17 cellular contexts compared by ENCODE assay signal in the genomic region with DNA sequence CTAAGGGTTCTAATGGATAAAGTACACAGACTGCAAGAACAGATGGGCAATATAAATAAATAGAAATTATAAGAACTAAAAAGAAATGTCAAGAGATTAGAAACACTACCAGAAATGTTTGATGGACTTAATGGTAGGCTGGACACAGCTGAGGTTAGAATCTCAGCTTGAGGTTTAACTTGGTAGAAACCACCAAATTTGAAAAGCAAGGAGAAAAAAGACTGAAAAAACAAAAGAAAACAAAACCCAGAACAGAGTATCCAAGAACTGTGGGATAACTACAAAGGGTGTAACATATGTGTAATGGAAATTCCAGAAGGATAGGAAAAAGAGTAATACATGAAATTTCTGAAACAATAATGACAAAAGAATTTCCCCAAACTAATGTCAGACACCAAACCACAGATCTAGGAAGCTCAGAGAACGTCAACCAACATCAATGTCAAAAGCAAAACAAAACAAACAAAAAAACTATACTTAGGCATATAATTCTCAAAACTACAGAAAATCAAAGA. TPM values are rescaled to one million over a fixed set of nuclear protein-coding genes. Genes with fewer than 3 reads are reported as not detected.
DNase-seq lines count a peak whose midpoint lies in the region; ATAC-seq, FAIRE-seq and TF ChIP-seq lines count a peak whose summit lies in the region.
"Had no signal": no experiment of that assay in that cellular context is flagged by ENCODE, and none has a peak within 500 bp of the region (broad histone marks: within the 10 kb centered on the region; RNA-seq: fewer than 3 reads in every experiment).

No MANE protein-coding gene starts in this region.

- H3K36me3 Mint-ChIP-seq in CD8-positive, alpha-beta T cell, result peaks cover 32% of the 10 kb centered on the region
- H3K36me3 Mint-ChIP-seq in astrocyte (ENCODE audit: low read depth, unreplicated experiment), result peaks cover 3% of the 10 kb centered on the region

- peaks cover 42% of the 10 kb centered on the region for H3K4me1 ChIP-seq in CD8-positive, alpha-beta T cell (ENCODE audit: insufficient read depth, low read length)
- H3K4me1 ChIP-seq in astrocyte (ENCODE audit: insufficient read depth, low read length) (peaks cover 22% of the 10 kb centered on the region), osteoblast (ENCODE audit: insufficient read depth, low read length) (peaks cover 18% of the 10 kb centered on the region)
- H3K4me1 ChIP-seq: Caco-2, testis had no signal

- H3K27ac Mint-ChIP-seq in CD8-positive, alpha-beta T cell, result peak overlapping the region; percentile 88
- peak overlapping the region; percentile 35 for H3K27ac Mint-ChIP-seq in astrocyte (ENCODE audit: unreplicated experiment)

- CTCF ChIA-PET in CD8-positive, alpha-beta T cell (lab: Charles Lee), result interaction anchor here (2.1 kb wide), 1 partner anchor 36 kb away, joined by 7 read pairs; no protein-coding TSS in a partner anchor

- no peak for ATAC-seq in CD8-positive, alpha-beta T cell
- ATAC-seq: heart right ventricle had no signal

- no peaks in the 10 kb centered on the region for H3K27me3 Mint-ChIP-seq in CD8-positive, alpha-beta T cell (ENCODE audit: low read depth)
- H3K27me3 Mint-ChIP-seq in astrocyte (ENCODE audit: low read depth, unreplicated experiment), result no peaks in the 10 kb centered on the region

- peak overlapping the region; percentile 65 for H3K4me3 Mint-ChIP-seq in CD8-positive, alpha-beta T cell
- H3K4me3 Mint-ChIP-seq in astrocyte (ENCODE audit: unreplicated experiment), result no peak overlapping the region
- H3K4me3 Mint-ChIP-seq: neural crest cell had no signal

- no peak for TF ChIP-seq CTCF in CD8-positive, alpha-beta T cell (IDR thresholded peaks at IDR 0.05)
- TF ChIP-seq CTCF in astrocyte (IDR thresholded peaks at IDR 0.05; ENCODE audit: insufficient read depth, low read depth, low read length), result no peak
- no peak for TF ChIP-seq CTCF in osteoblast (IDR thresholded peaks at IDR 0.05; ENCODE audit: extremely low read depth, low read depth, low read length)

- peak; percentile 5 for FAIRE-seq in astrocyte (lab: Jason Lieb, UNC)
- no peak for FAIRE-seq in urothelium cell line (lab: Jason Lieb, UNC)
- FAIRE-seq: bronchial epithelial cell, endometrium, TTC549 had no signal

- POLR2A ChIA-PET in CD8-positive, alpha-beta T cell (lab: Charles Lee), result no interaction called here

- H3K9me3 ChIP-seq in CD8-positive, alpha-beta T cell (ENCODE audit: low read length), result no peaks in the 10 kb centered on the region
- H3K9me3 ChIP-seq in astrocyte (ENCODE audit: insufficient read depth, low read depth, low read length) (no peaks in the 10 kb centered on the region), osteoblast (ENCODE audit: low read depth, low read length) (no peaks in the 10 kb centered on the region)
- H3K9me3 ChIP-seq: Caco-2, testis had no signal

- intact Hi-C loops in CD8-positive, alpha-beta T cell (cut with DNase I, micrococcal nuclease), result no loop called here

- H3K27ac ChIP-seq in CD8-positive, alpha-beta T cell (ENCODE audit: low read depth, low read length), result no peak overlapping the region
- H3K27ac ChIP-seq in astrocyte (ENCODE audit: low read depth, low read length) (peak overlapping the region; percentile 47), osteoblast (ENCODE audit: low read depth, low read length) (no peak overlapping the region)
- H3K27ac ChIP-seq: testis had no signal

- peak overlapping the region; percentile 3 for H3K4me3 ChIP-seq in CD8-positive, alpha-beta T cell (ENCODE audit: low read depth, low read length)
- H3K4me3 ChIP-seq in astrocyte (ENCODE audit: insufficient read depth, low read depth, low read length) (no peak overlapping the region), osteoblast (ENCODE audit: insufficient read depth, low read length) (no peak overlapping the region)
- H3K4me3 ChIP-seq: heart right ventricle, testis had no signal

- no peaks in the 10 kb centered on the region for H3K27me3 ChIP-seq in CD8-positive, alpha-beta T cell (ENCODE audit: insufficient read depth, low read length)
- no peaks in the 10 kb centered on the region for H3K27me3 ChIP-seq in astrocyte (ENCODE audit: insufficient read depth, low read length)
- no peaks in the 10 kb centered on the region for H3K27me3 ChIP-seq in osteoblast (ENCODE audit: insufficient read depth, low read length)
- H3K27me3 ChIP-seq: heart right ventricle, testis had no signal

- H3K4me1 Mint-ChIP-seq in CD8-positive, alpha-beta T cell (ENCODE audit: low read depth), result peaks cover 81% of the 10 kb centered on the region
- peaks cover 43% of the 10 kb centered on the region for H3K4me1 Mint-ChIP-seq in astrocyte (ENCODE audit: low read depth, unreplicated experiment)

- H3K9me3 Mint-ChIP-seq in CD8-positive, alpha-beta T cell, result peaks cover 29% of the 10 kb centered on the region
- peaks cover 2% of the 10 kb centered on the region for H3K9me3 Mint-ChIP-seq in astrocyte (ENCODE audit: unreplicated experiment)

- H3K79me2 ChIP-seq in astrocyte (ENCODE audit: insufficient read depth, low read length) (peaks cover 96% of the 10 kb centered on the region), osteoblast (ENCODE audit: insufficient read depth, low read length) (peaks cover 95% of the 10 kb centered on the region)

- peak overlapping the region; percentile 42 for H3K4me2 ChIP-seq in astrocyte (ENCODE audit: low read length)
- no peak overlapping the region for H3K4me2 ChIP-seq in osteoblast (ENCODE audit: insufficient read depth, low read length)

- no peak for DNase-seq in CD8-positive, alpha-beta T cell
- DNase-seq in HCEC 1CT (peak; percentile 31), astrocyte (ENCODE audit: low read depth) (peak; percentile 43), osteoblast (ENCODE audit: insufficient read length, low spot score, missing footprints) (peak; percentile 25), urothelium cell line (ENCODE audit: low spot score) (no peak), Ammon's horn (ENCODE audit: low spot score) (no peak)
- DNase-seq in stimulated activated CD4-positive, alpha-beta T cell treated with anti-CD3 and anti-CD28 coated beads, Interleukin-4, amount 100 ng/mL, for 4 hours, result no peak
- DNase-seq: activated CD8-positive, alpha-beta memory T cell treated with anti-CD3 and anti-CD28 coated beads, Interleukin-2, amount 50 U/mL, for 4 hours; Caco-2; heart right ventricle; NCI-H1436 treated with DMSO at 0.1 percent for 48 hours; NCI-H524; testis had no signal

- H3K36me3 ChIP-seq in CD8-positive, alpha-beta T cell (ENCODE audit: insufficient read depth, low read length), result no peaks in the 10 kb centered on the region
- H3K36me3 ChIP-seq in astrocyte (ENCODE audit: insufficient read depth, low read length) (no peaks in the 10 kb centered on the region), osteoblast (ENCODE audit: insufficient read depth, low read length) (no peaks in the 10 kb centered on the region)

- H4K20me1 ChIP-seq in astrocyte (ENCODE audit: insufficient read depth, low read length), result peaks cover 32% of the 10 kb centered on the region
- peaks cover 5% of the 10 kb centered on the region for H4K20me1 ChIP-seq in osteoblast (ENCODE audit: insufficient read depth, low read length)

- H2AFZ ChIP-seq in astrocyte (ENCODE audit: low read depth, low read length) (no peak overlapping the region), osteoblast (ENCODE audit: low read length) (no peak overlapping the region)

- H3K9ac ChIP-seq in astrocyte (ENCODE audit: low read length), result no peak overlapping the region

RNA-seq across cellular contexts. Expression of a gene that starts 35.0 kb away (rescaled TPM):
- 10 to 100 TPM; 21.3 to 23.1 TPM for total RNA-seq in CD8-positive, alpha-beta T cell
- 45.3 and 46.3 TPM in 2 replicates for total RNA-seq in astrocyte
- 7.6 and 8.5 TPM in 2 replicates for total RNA-seq in osteoblast

Comparison
In these comparisons a context has a peak if more than half of its experiments do, and no peak if none do; other contexts are left out.
1. DNase-seq: peak in HCEC 1CT (single experiment), astrocyte (single experiment) and osteoblast (single experiment); none in CD8-positive, alpha-beta T cell (0 of 7), urothelium cell line (single experiment), Ammon's horn (single experiment) and stimulated activated CD4-positive, alpha-beta T cell treated with anti-CD3 and anti-CD28 coated beads, Interleukin-4, amount 100 ng/mL, for 4 hours (0 of 2).